In genomic region chr10:121442536-121442935, GRCh38 we compare ENCODE assay signal across 20 cellular contexts.
"Had no signal": no experiment of that assay in that cellular context is flagged by ENCODE, and none has a peak within 500 bp of the region (broad histone marks: within the 10 kb centered on the region; RNA-seq: fewer than 3 reads in every experiment).

No MANE protein-coding gene starts in this region.

- H3K9me3 ChIP-seq: SJCRH30 had no signal

- H3K27ac ChIP-seq: HL-60, SJCRH30 had no signal

- H3K4me3 ChIP-seq: SJCRH30 had no signal

- H3K36me3 ChIP-seq: SJCRH30 had no signal

- H3K4me1 ChIP-seq: SJCRH30 had no signal

- H3K27me3 ChIP-seq: SJCRH30 had no signal

- DNase-seq: KBM-7, MV-4-11, NCI-H1092, NCI-H1436, NCI-H187, NCI-H2029, NCI-H2081 treated with DMSO at 0.1 percent for 48 hours, NCI-H2171, NCI-H226, NCI-H510A, NCI-H524 treated with DMSO at 0.1 percent for 48 hours, NCI-H69, NCI-H774, PC-3, SHP77 treated with DMSO at 0.1 percent for 48 hours, SJCRH30 had no signal

- ATAC-seq: Panc1, PC-3, Right ventricle myocardium inferior, SK-N-SH treated with all-trans-retinoic acid at 6 μM for 48 hours had no signal
